ENCODE assay signal across 2 cellular contexts in the genomic region with DNA sequence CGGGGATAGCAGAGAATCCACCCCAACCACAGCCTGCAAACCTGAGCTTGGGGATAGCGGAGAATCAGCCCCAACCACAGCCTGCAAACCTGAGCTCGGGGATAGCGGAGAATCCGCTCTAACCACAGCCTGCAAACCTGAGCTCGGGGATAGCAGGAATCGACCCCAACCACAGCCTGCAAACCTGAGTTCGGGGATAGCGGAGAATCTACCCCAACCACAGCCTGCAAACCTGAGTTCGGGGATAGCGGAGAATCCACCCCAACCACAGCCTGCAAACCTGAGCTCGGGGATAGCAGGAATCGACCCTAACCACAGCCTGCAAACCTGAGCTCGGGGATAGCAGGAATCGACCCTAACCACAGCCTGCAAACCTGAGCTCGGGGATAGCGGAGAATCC. TPM values are rescaled to one million over a fixed set of nuclear protein-coding genes. Genes with fewer than 3 reads are reported as not detected.
"Had no signal": no experiment of that assay in that cellular context is flagged by ENCODE, and none has a peak within 500 bp of the region (broad histone marks: within the 10 kb centered on the region; RNA-seq: fewer than 3 reads in every experiment).

No MANE protein-coding gene starts in this region.

RNA-seq across cellular contexts. Expression of gene SALL3, which starts 37.4 kb away (rescaled TPM):
- total RNA-seq: GM23248, HFFc6 had no signal
- polyA plus RNA-seq: GM23248 had no signal
